In genomic region chr3:107045791-107046190, GRCh38 we compare ENCODE assay signal across 20 cellular contexts.
DNase-seq lines count a peak whose midpoint lies in the region; ATAC-seq and TF ChIP-seq lines count a peak whose summit lies in the region.
"Had no signal": no experiment of that assay in that cellular context is flagged by ENCODE, and none has a peak within 500 bp of the region (broad histone marks: within the 10 kb centered on the region; RNA-seq: fewer than 3 reads in every experiment).

No MANE protein-coding gene starts in this region.

- H2AFZ ChIP-seq in IMR-90 (replicated peaks; ENCODE audit: low read length, poor library complexity): peak overlapping the region; percentile 16
- peak overlapping the region; percentile 83 for H2AFZ ChIP-seq in osteoblast (ENCODE audit: low read length)

- H3K4ac ChIP-seq in IMR-90 (ENCODE audit: low read depth, low read length): no peak overlapping the region

- no peak overlapping the region for H2AK9ac ChIP-seq in IMR-90 (replicated peaks; ENCODE audit: low read depth, low read length, poor library complexity)

- no peak overlapping the region for H4K91ac ChIP-seq in IMR-90 (ENCODE audit: insufficient read depth, low read depth, low read length)

- H3K9me3 ChIP-seq in IMR-90 (ENCODE audit: control insufficient read depth, insufficient read depth, low read length): no peaks in the 10 kb centered on the region
- no peaks in the 10 kb centered on the region for H3K9me3 ChIP-seq in osteoblast (ENCODE audit: low read depth, low read length)
- no peaks in the 10 kb centered on the region for H3K9me3 ChIP-seq in uterus
- no peaks in the 10 kb centered on the region for H3K9me3 ChIP-seq in BE2C

- no peak overlapping the region for H3K9ac ChIP-seq in IMR-90 (ENCODE audit: low read depth, low read length)

- CTCF ChIA-PET in IMR-90 (lab: Yijun Ruan, JAX): no interaction called here

- H3K36me3 ChIP-seq in IMR-90 (ENCODE audit: control insufficient read depth, insufficient read depth, low read length) (no peaks in the 10 kb centered on the region), osteoblast (ENCODE audit: insufficient read depth, low read length) (no peaks in the 10 kb centered on the region), uterus (no peaks in the 10 kb centered on the region), BE2C (no peaks in the 10 kb centered on the region)

- intact Hi-C loops in IMR-90 (cut with micrococcal nuclease) (no loop called here), head of caudate nucleus (cut with DNase I) (no loop called here), uterus (cut with DNase I; ENCODE audit: low total_unique reads) (no loop called here)

- no peak overlapping the region for H2BK5ac ChIP-seq in IMR-90 (ENCODE audit: low read depth, low read length, poor library complexity, severe bottlenecking)

- TF ChIP-seq RAD21 in IMR-90 (IDR thresholded peaks at IDR 0.05; ENCODE audit: low read length): no peak

- ATAC-seq in IMR-90 (ENCODE audit: low read depth): no peak
- ATAC-seq in HG02870 (IDR thresholded peaks at IDR 0.05; ENCODE audit: unreplicated experiment): no peak
- ATAC-seq: HCT116, HepG2, left lobe of liver, WTC11 had no signal

- no peak overlapping the region for H2BK20ac ChIP-seq in IMR-90 (ENCODE audit: low read depth, low read length)

- H4K20me1 ChIP-seq in IMR-90 (ENCODE audit: insufficient read depth, low read length): no peaks in the 10 kb centered on the region
- no peaks in the 10 kb centered on the region for H4K20me1 ChIP-seq in osteoblast (ENCODE audit: insufficient read depth, low read length)

- no TSS peak for BruUV-seq in IMR-90 (replicated peaks; lab: Mats Ljungman, UMichigan)

- no peaks in the 10 kb centered on the region for H3K4me1 ChIP-seq in IMR-90 (ENCODE audit: control insufficient read depth, insufficient read depth, low read length)
- H3K4me1 ChIP-seq in osteoblast (ENCODE audit: insufficient read depth, low read length): no peaks in the 10 kb centered on the region
- H3K4me1 ChIP-seq in uterus: no peaks in the 10 kb centered on the region
- H3K4me1 ChIP-seq in BE2C: peaks cover 4% of the 10 kb centered on the region; the same call in 1 of the 2 replicates

- H2BK15ac ChIP-seq in IMR-90 (ENCODE audit: low read depth, low read length): no peak overlapping the region

- WGBS in IMR-90 (ENCODE audit: extremely low coverage in 2 of 2, insufficient read length in 1 of 2), 2 experiments: 60% methylated on average over 1 of the region's 3 CpGs; no CpG with 5 or more reads in 1 of the 2 experiments

- H3K4me2 ChIP-seq in IMR-90 (ENCODE audit: low read depth, low read length) (no peak overlapping the region), osteoblast (ENCODE audit: insufficient read depth, low read length) (peak overlapping the region; percentile 25)

- no peak overlapping the region for H3K27ac ChIP-seq in IMR-90 (ENCODE audit: insufficient read depth, low read length)
- H3K27ac ChIP-seq in osteoblast (ENCODE audit: low read depth, low read length): no peak overlapping the region
- no peak overlapping the region for H3K27ac ChIP-seq in uterus
- H3K27ac ChIP-seq: HL-60 had no signal

- H3K23ac ChIP-seq in IMR-90 (ENCODE audit: low read depth, low read length): no peak overlapping the region

- H4K5ac ChIP-seq in IMR-90 (ENCODE audit: low read depth, low read length): no peak overlapping the region

- no peak overlapping the region for H3K14ac ChIP-seq in IMR-90 (replicated peaks; ENCODE audit: low read depth, low read length)

- no peak for TF ChIP-seq POLR2A in IMR-90 (IDR thresholded peaks at IDR 0.05; ENCODE audit: low read depth, low read length)
- no peak for TF ChIP-seq POLR2A in uterus (IDR thresholded peaks at IDR 0.05)

- no peak overlapping the region for H2BK120ac ChIP-seq in IMR-90 (ENCODE audit: low read depth, low read length)

- H3K79me1 ChIP-seq in IMR-90 (ENCODE audit: low read depth in 1 of 2, low read length in 2 of 2): no peaks in the 10 kb centered on the region

- H3K27me3 ChIP-seq in IMR-90 (ENCODE audit: control insufficient read depth, insufficient read depth, low read length) (no peaks in the 10 kb centered on the region), osteoblast (ENCODE audit: insufficient read depth, low read length) (no peaks in the 10 kb centered on the region), uterus (no peaks in the 10 kb centered on the region), BE2C (no peaks in the 10 kb centered on the region)

- no peak overlapping the region for H3K56ac ChIP-seq in IMR-90 (ENCODE audit: extremely low read depth, insufficient read depth, low read length)

- TF ChIP-seq CTCF in IMR-90 (conservative IDR thresholded peaks at IDR 0.05; ENCODE audit: low read depth, low read length) (no peak), osteoblast (IDR thresholded peaks at IDR 0.05; ENCODE audit: extremely low read depth, low read depth, low read length) (no peak), uterus (IDR thresholded peaks at IDR 0.05) (no peak), BE2C (IDR thresholded peaks at IDR 0.05; ENCODE audit: low read depth, low read length) (no peak)

- in situ Hi-C loops in IMR-90 (cut with MboI; ENCODE audit: low sequenced_read_pairs): no loop called here

- DNase-seq in Ammon's horn (ENCODE audit: low spot score) (peak; percentile 77), IMR-90 (no peak), head of caudate nucleus (peak in 40 of 42 donors; percentile 12 to 78 (median 56)), osteoblast (ENCODE audit: insufficient read length, low spot score, missing footprints) (no peak), uterus (no peak), BE2C (no peak), AG08396 (ENCODE audit: low spot score) (no peak)
- DNase-seq: ACHN, aorta, NCI-H1092, NCI-H1930, NCI-H526 treated with DMSO at 0.1 percent for 48 hours, nephron progenitor cell, RPMI8226 had no signal

- no peaks in the 10 kb centered on the region for H3K9me1 ChIP-seq in IMR-90 (ENCODE audit: insufficient read depth, low read length)

- dilution Hi-C loops in IMR-90 (cut with HindIII; ENCODE audit: low sequenced_read_pairs, unreplicated experiment): no loop called here

- H2AK5ac ChIP-seq in IMR-90 (ENCODE audit: low read depth, low read length): no peak overlapping the region

- H3K79me2 ChIP-seq in osteoblast (ENCODE audit: insufficient read depth, low read length): no peaks in the 10 kb centered on the region

- H3K4me3 ChIP-seq in IMR-90 (ENCODE audit: insufficient read depth, low read depth, low read length) (no peak overlapping the region), osteoblast (ENCODE audit: insufficient read depth, low read length) (no peak overlapping the region), uterus (no peak overlapping the region), BE2C (ENCODE audit: low read depth, low read length) (no peak overlapping the region)

- H4K8ac ChIP-seq in IMR-90 (ENCODE audit: low read depth in 2 of 2, low read length in 2 of 2): no peak overlapping the region

- POLR2A ChIA-PET in IMR-90 (lab: Charles Lee; ENCODE audit: unreplicated experiment): no interaction called here

- H3K18ac ChIP-seq in IMR-90 (ENCODE audit: low read depth, low read length): no peak overlapping the region

TF ChIP-seq in IMR-90, 13 proteins besides CTCF, POLR2A, EP300 and RAD21:
- TF ChIP-seq CEBPB (IDR thresholded peaks at IDR 0.05; ENCODE audit: low read depth, low read length) (no peak), NFE2L2 (IDR thresholded peaks at IDR 0.05; ENCODE audit: low read depth, low read length) (no peak), USF2 (IDR thresholded peaks at IDR 0.05; ENCODE audit: low read depth, low read length) (no peak), BHLHE40 (IDR thresholded peaks at IDR 0.05; ENCODE audit: low read depth, low read length) (no peak), MAZ (IDR thresholded peaks at IDR 0.05; ENCODE audit: borderline replicate concordance, low read depth, low read length) (no peak), MXI1 (IDR thresholded peaks at IDR 0.05; ENCODE audit: borderline replicate concordance, low read depth, low read length) (no peak), RCOR1 (IDR thresholded peaks at IDR 0.05; ENCODE audit: insufficient replicate concordance, low read length) (no peak), MAFK (IDR thresholded peaks at IDR 0.05; ENCODE audit: low read depth, low read length) (no peak), RFX5 (IDR thresholded peaks at IDR 0.05; ENCODE audit: low read depth, low read length) (no peak), ELK1 (IDR thresholded peaks at IDR 0.05; ENCODE audit: borderline replicate concordance, low read depth, low read length) (no peak), CHD1 (IDR thresholded peaks at IDR 0.05; ENCODE audit: low read depth, low read length) (no peak), FOS (IDR thresholded peaks at IDR 0.05; ENCODE audit: low read depth, low read length) (no peak), SMC3 (IDR thresholded peaks at IDR 0.05; ENCODE audit: low read depth, low read length) (no peak)

Comparison
In these comparisons a context has a peak if more than half of its experiments do, and no peak if none do; other contexts are left out.
1. DNase-seq: peak in Ammon's horn (single experiment) and head of caudate nucleus (40 of 42); none in IMR-90 (single experiment), osteoblast (single experiment), uterus (0 of 2), BE2C (single experiment) and AG08396 (single experiment).